16 cellular contexts compared by ENCODE assay signal in genomic region chr13:33150146-33150545, GRCh38.
DNase-seq lines count a peak whose midpoint lies in the region; ATAC-seq and TF ChIP-seq lines count a peak whose summit lies in the region.
"Had no signal": no experiment of that assay in that cellular context is flagged by ENCODE, and none has a peak within 500 bp of the region (broad histone marks: within the 10 kb centered on the region; RNA-seq: fewer than 3 reads in every experiment).

No MANE protein-coding gene starts in this region.

- H3K4me3 Mint-ChIP-seq in CD8-positive, alpha-beta memory T cell = no peak overlapping the region
- no peak overlapping the region for H3K4me3 Mint-ChIP-seq in endodermal cell
- H3K4me3 Mint-ChIP-seq: CD4-positive, CD25-positive, alpha-beta regulatory T cell; neural crest cell; T-helper 1 cell treated with Interleukin-12 subunit alpha and Interleukin-12 subunit beta and Interleukin-4 antibody, amounts not matched to agents 30 μg/mL and 1 μg/mL, for 36 hours had no signal

- peaks cover 0 to 4% of the 10 kb centered on the region in 2 donors for H3K27me3 Mint-ChIP-seq in CD8-positive, alpha-beta memory T cell
- no peaks in the 10 kb centered on the region for H3K27me3 Mint-ChIP-seq in endodermal cell (ENCODE audit: insufficient read depth)

- TF ChIP-seq POLR2A in GM18505 (IDR thresholded peaks at IDR 0.05; ENCODE audit: borderline replicate concordance, extremely low read depth, insufficient read depth, insufficient read length) = no peak

- no peaks in the 10 kb centered on the region for H3K36me3 Mint-ChIP-seq in CD8-positive, alpha-beta memory T cell
- no peaks in the 10 kb centered on the region for H3K36me3 Mint-ChIP-seq in endodermal cell (ENCODE audit: low read depth)
- H3K36me3 Mint-ChIP-seq: CD4-positive, CD25-positive, alpha-beta regulatory T cell had no signal

- H3K27me3 ChIP-seq in CD8-positive, alpha-beta memory T cell (ENCODE audit: insufficient read depth, low read length, poor library complexity, severe bottlenecking) = no peaks in the 10 kb centered on the region
- no peaks in the 10 kb centered on the region for H3K27me3 ChIP-seq in endodermal cell (ENCODE audit: control insufficient read depth, insufficient read depth, low read length, poor library complexity, severe bottlenecking)
- H3K27me3 ChIP-seq: body of pancreas had no signal

- H3K27ac ChIP-seq in CD8-positive, alpha-beta memory T cell (ENCODE audit: low read depth, low read length) = no peak overlapping the region
- H3K27ac ChIP-seq in endodermal cell (ENCODE audit: low read depth, low read length) = no peak overlapping the region
- H3K27ac ChIP-seq: body of pancreas had no signal

- H3K9me3 Mint-ChIP-seq in CD8-positive, alpha-beta memory T cell = no peaks in the 10 kb centered on the region
- no peaks in the 10 kb centered on the region for H3K9me3 Mint-ChIP-seq in endodermal cell

- H3K9me3 ChIP-seq in CD8-positive, alpha-beta memory T cell (ENCODE audit: low read length) = no peaks in the 10 kb centered on the region
- H3K9me3 ChIP-seq in endodermal cell (ENCODE audit: control insufficient read depth, low read length) = no peaks in the 10 kb centered on the region
- H3K9me3 ChIP-seq: body of pancreas had no signal

- no peak for TF ChIP-seq CTCF in foreskin fibroblast (IDR thresholded peaks at IDR 0.05; ENCODE audit: low read depth, low read length)
- TF ChIP-seq CTCF in endodermal cell (conservative IDR thresholded peaks at IDR 0.05) = no peak

- no peak for ATAC-seq in GM18505 (IDR thresholded peaks at IDR 0.05; ENCODE audit: unreplicated experiment)
- ATAC-seq: body of pancreas had no signal

- DNase-seq in DMS79 (lab: John Stamatoyannopoulos, UW) = peak; percentile 24
- DNase-seq in HT-29 (ENCODE audit: low spot score) = peak; percentile 55
- DNase-seq in SK-MEL-5 (ENCODE audit: low read depth, low spot score) = peak; percentile 37
- peak; percentile 42 to 72 for DNase-seq in foreskin fibroblast
- no peak for DNase-seq in stimulated activated CD4-positive, alpha-beta T cell treated with anti-CD3 and anti-CD28 coated beads, Interleukin-2, amount 100 ng/mL, for 24 hours
- DNase-seq in CD8-positive, alpha-beta memory T cell = no peak
- DNase-seq in endodermal cell = no peak
- DNase-seq: activated CD4-positive, alpha-beta T cell treated with anti-CD3 and anti-CD28 coated beads, Interleukin-2, amount 50 U/mL, for 4 hours; CD4-positive, CD25-positive, alpha-beta regulatory T cell; NCI-H1436; OCI-M1 had no signal

- no peaks in the 10 kb centered on the region for H3K36me3 ChIP-seq in CD8-positive, alpha-beta memory T cell (ENCODE audit: insufficient read depth, low read length)
- H3K36me3 ChIP-seq in endodermal cell (ENCODE audit: control insufficient read depth, insufficient read depth, low read length) = no peaks in the 10 kb centered on the region

- H3K27ac Mint-ChIP-seq in CD8-positive, alpha-beta memory T cell = no peak overlapping the region
- no peak overlapping the region for H3K27ac Mint-ChIP-seq in endodermal cell
- H3K27ac Mint-ChIP-seq: CD4-positive, CD25-positive, alpha-beta regulatory T cell; T-helper 1 cell treated with Interleukin-12 subunit alpha and Interleukin-12 subunit beta and Interleukin-4 antibody, amounts not matched to agents 30 μg/mL and 1 μg/mL, for 36 hours had no signal

- CTCF ChIA-PET in CD8-positive, alpha-beta memory T cell (lab: Charles Lee) = no interaction called here

- no peaks in the 10 kb centered on the region for H3K4me1 ChIP-seq in CD8-positive, alpha-beta memory T cell (ENCODE audit: insufficient read depth, low read length)
- no peaks in the 10 kb centered on the region for H3K4me1 ChIP-seq in endodermal cell (ENCODE audit: control insufficient read depth, insufficient read depth, low read length)
- H3K4me1 ChIP-seq: body of pancreas had no signal

- H3K4me3 ChIP-seq in foreskin fibroblast (ENCODE audit: low read depth in 1 of 2, low read length in 2 of 2) (no peak overlapping the region), endodermal cell (ENCODE audit: low read length) (no peak overlapping the region)
- no peak overlapping the region for H3K4me3 ChIP-seq in CD8-positive, alpha-beta memory T cell (ENCODE audit: low read length)
- H3K4me3 ChIP-seq: body of pancreas, lung had no signal

- POLR2A ChIA-PET in CD8-positive, alpha-beta memory T cell (lab: Charles Lee) = no interaction called here

- in situ Hi-C loops in SK-MEL-5 (cut with HindIII; ENCODE audit: low pct_unique_long_range_greater_than_20kb, low sequenced_read_pairs) = no loop called here

- H3K4me1 Mint-ChIP-seq in CD8-positive, alpha-beta memory T cell = no peaks in the 10 kb centered on the region
- H3K4me1 Mint-ChIP-seq in endodermal cell = no peaks in the 10 kb centered on the region

- no peak overlapping the region for H3K9ac ChIP-seq in endodermal cell (ENCODE audit: extremely low read depth, low read length, poor library complexity, severe bottlenecking)

Comparison
In these comparisons a context has a peak if more than half of its experiments do, and no peak if none do; other contexts are left out.
1. DNase-seq: peak in DMS79 (single experiment), HT-29 (single experiment), SK-MEL-5 (single experiment) and foreskin fibroblast (2 of 2); none in stimulated activated CD4-positive, alpha-beta T cell treated with anti-CD3 and anti-CD28 coated beads, Interleukin-2, amount 100 ng/mL, for 24 hours (0 of 2), CD8-positive, alpha-beta memory T cell (0 of 5) and endodermal cell (single experiment).